In the genomic region with DNA sequence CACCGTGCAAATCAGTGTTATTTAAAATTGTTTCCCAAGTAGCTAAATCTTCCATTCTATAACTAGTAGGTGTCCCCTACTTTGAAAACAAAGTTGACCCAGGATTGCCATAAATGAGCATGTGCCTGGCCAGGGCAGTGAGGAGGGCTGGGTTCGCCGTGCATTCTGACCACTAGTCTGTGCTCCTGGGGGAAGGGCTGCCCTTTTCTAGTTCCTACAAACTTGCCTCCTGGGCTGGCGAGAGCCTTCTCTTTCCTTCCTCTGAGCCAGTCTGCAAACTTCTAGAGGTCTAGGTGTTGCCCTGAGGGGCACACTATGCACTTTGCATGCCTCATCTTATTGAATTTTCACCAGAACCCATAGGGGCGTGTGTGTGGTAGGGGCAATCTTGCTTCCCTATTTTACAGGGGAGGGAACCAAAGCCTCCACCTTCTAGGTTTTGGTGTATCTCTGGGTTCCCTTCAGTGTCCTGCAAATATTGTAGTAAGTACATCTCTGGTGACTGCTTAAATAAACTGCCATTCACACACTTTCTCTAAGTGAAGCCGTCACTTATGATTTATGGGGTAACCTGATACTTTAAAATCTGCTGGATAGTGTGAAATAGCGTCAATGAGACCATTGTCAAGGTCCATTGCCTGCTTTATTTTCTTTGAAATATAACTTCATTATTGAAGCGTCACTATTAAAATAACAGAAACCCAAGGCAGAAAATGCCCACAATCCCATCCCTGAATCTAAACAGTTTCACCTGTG, we compare ENCODE assay signal across 21 cellular contexts.
DNase-seq lines count a peak whose midpoint lies in the region; ATAC-seq and TF ChIP-seq lines count a peak whose summit lies in the region.
"Had no signal": no experiment of that assay in that cellular context is flagged by ENCODE, and none has a peak within 500 bp of the region (broad histone marks: within the 10 kb centered on the region; RNA-seq: fewer than 3 reads in every experiment).

No MANE protein-coding gene starts in this region.

- TF ChIP-seq CTCF in NB4 (IDR thresholded peaks at IDR 0.05; ENCODE audit: low read depth, low read length) (no peak), RWPE1 (conservative IDR thresholded peaks at IDR 0.05; ENCODE audit: low read depth) (no peak)

- no peak for TF ChIP-seq POLR2A in NB4 (IDR thresholded peaks at IDR 0.05; ENCODE audit: extremely low read depth, insufficient read length)

- CTCF ChIA-PET in RWPE1 (lab: Yijun Ruan, JAX), result no interaction called here

- H3K27ac ChIP-seq in RWPE1, result no peak overlapping the region
- H3K27ac ChIP-seq: heart left ventricle had no signal

- DNase-seq in NCI-H187 (lab: John Stamatoyannopoulos, UW) (peak; percentile 31 to 61), NCI-H187 treated with DMSO at 0.1 percent for 48 hours (lab: John Stamatoyannopoulos, UW) (no peak), NB4 (ENCODE audit: low read depth) (peak; percentile 21), NCI-H2227 (lab: John Stamatoyannopoulos, UW; ENCODE audit: unreplicated experiment) (peak; percentile 50), kidney glomerular epithelial cell (lab: John Stamatoyannopoulos, UW) (peak; percentile 19), AG08395 (ENCODE audit: low spot score) (no peak), RWPE1 (ENCODE audit: low spot score) (no peak)
- DNase-seq: ACHN; activated CD4-positive, alpha-beta T cell treated with anti-CD3 and anti-CD28 coated beads, Interleukin-2, amount 50 U/mL, for 1 hour; activated CD8-positive, alpha-beta memory T cell treated with anti-CD3 and anti-CD28 coated beads, Interleukin-2, amount 50 U/mL, for 48 hours; activated effector memory CD4-positive, alpha-beta T cell treated with anti-CD3 and anti-CD28 coated beads, Interleukin-2, amount 50 U/mL, for 16 hours; activated naive CD8-positive, alpha-beta T cell treated with anti-CD3 and anti-CD28 coated beads, Interleukin-2, amount 50 U/mL, for 24 hours; C1 segment of cervical spinal cord; cortex of kidney; immature natural killer cell; Right ventricle myocardium superior; small intestine; stimulated activated naive CD4-positive, alpha-beta T cell; T-helper 1 cell had no signal

- no peak for ATAC-seq in HG02884 (IDR thresholded peaks at IDR 0.05; ENCODE audit: unreplicated experiment)
- ATAC-seq: activated naive CD8-positive, alpha-beta T cell treated with anti-CD3 and anti-CD28 coated beads, Interleukin-2, amount 50 U/mL, for 24 hours had no signal

- POLR2A ChIA-PET in RWPE1 (lab: Yijun Ruan, JAX; ENCODE audit: low non-redundant PET), result no interaction called here

- H3K4me3 ChIP-seq in NB4 (ENCODE audit: low read depth, low read length), result no peak overlapping the region
- H3K4me3 ChIP-seq: heart left ventricle had no signal

Comparison
In these comparisons a context has a peak if more than half of its experiments do, and no peak if none do; other contexts are left out.
1. DNase-seq: peak in NCI-H187 (2 of 2), NB4 (single experiment), NCI-H2227 (single experiment) and kidney glomerular epithelial cell (single experiment); none in NCI-H187 treated with DMSO at 0.1 percent for 48 hours (single experiment), AG08395 (single experiment) and RWPE1 (single experiment).